Comparison of ENCODE assay signal across 14 cellular contexts in genomic region chr4:722181-722725, GRCh38.
"Had no signal": no experiment of that assay in that cellular context is flagged by ENCODE, and none has a peak within 500 bp of the region (broad histone marks: within the 10 kb centered on the region; RNA-seq: fewer than 3 reads in every experiment).

No MANE protein-coding gene starts in this region.

- H3K27me3 ChIP-seq: cardiac muscle cell, sigmoid colon, tibial artery, uterus had no signal

- H3K36me3 ChIP-seq: cardiac muscle cell, uterus had no signal

- H3K36me3 Mint-ChIP-seq: activated naive CD4-positive, alpha-beta T cell treated with anti-CD3 and anti-CD28 coated beads, Interleukin-2, amount 50 U/mL, for 24 hours; natural killer cell treated with Interleukin-12 subunit alpha and Interleukin-12 subunit beta and Interleukin-15 and Interleukin-18, amount 100 ng/mL, for 72 hours had no signal

- H3K9me3 Mint-ChIP-seq: activated CD4-positive, alpha-beta memory T cell treated with anti-CD3 and anti-CD28 coated beads for 36 hours; activated naive CD4-positive, alpha-beta T cell treated with anti-CD3 and anti-CD28 coated beads, Interleukin-2, amount 50 U/mL, for 24 hours; activated T-cell treated with anti-CD3 and anti-CD28 coated beads, Interleukin-2, amount 50 U/mL, for 4 hours; natural killer cell treated with Interleukin-12 subunit alpha and Interleukin-12 subunit beta and Interleukin-15 and Interleukin-18, amount 100 ng/mL, for 72 hours had no signal

- H3K27ac ChIP-seq: cardiac muscle cell, sigmoid colon, tibial artery, VCaP had no signal

- H3K9me3 ChIP-seq: sigmoid colon, tibial artery, uterus had no signal

- H3K27me3 Mint-ChIP-seq: activated CD4-positive, alpha-beta memory T cell treated with anti-CD3 and anti-CD28 coated beads for 36 hours; activated CD4-positive, alpha-beta T cell treated with anti-CD3 and anti-CD28 coated beads for 36 hours; activated naive CD4-positive, alpha-beta T cell treated with anti-CD3 and anti-CD28 coated beads, Interleukin-2, amount 50 U/mL, for 24 hours; natural killer cell treated with Interleukin-12 subunit alpha and Interleukin-12 subunit beta and Interleukin-15 and Interleukin-18, amount 100 ng/mL, for 72 hours had no signal

- H3K4me3 ChIP-seq: cardiac muscle cell, sigmoid colon, tibial artery, uterus had no signal

- H3K4me3 Mint-ChIP-seq: activated CD4-positive, alpha-beta memory T cell treated with anti-CD3 and anti-CD28 coated beads for 36 hours; activated CD4-positive, alpha-beta T cell treated with anti-CD3 and anti-CD28 coated beads for 36 hours; activated naive CD4-positive, alpha-beta T cell treated with anti-CD3 and anti-CD28 coated beads, Interleukin-2, amount 50 U/mL, for 24 hours; activated T-cell treated with anti-CD3 and anti-CD28 coated beads, Interleukin-2, amount 50 U/mL, for 4 hours; natural killer cell treated with Interleukin-12 subunit alpha and Interleukin-12 subunit beta and Interleukin-15 and Interleukin-18, amount 100 ng/mL, for 72 hours had no signal

- H3K27ac Mint-ChIP-seq: activated CD4-positive, alpha-beta memory T cell treated with anti-CD3 and anti-CD28 coated beads for 36 hours; activated CD4-positive, alpha-beta T cell treated with anti-CD3 and anti-CD28 coated beads for 36 hours; activated naive CD4-positive, alpha-beta T cell treated with anti-CD3 and anti-CD28 coated beads, Interleukin-2, amount 50 U/mL, for 24 hours had no signal

- DNase-seq: activated CD4-positive, alpha-beta memory T cell treated with anti-CD3 and anti-CD28 coated beads for 36 hours; activated CD4-positive, alpha-beta T cell treated with anti-CD3 and anti-CD28 coated beads for 36 hours; activated effector memory CD4-positive, alpha-beta T cell treated with anti-CD3 and anti-CD28 coated beads, Interleukin-2, amount 50 U/mL, for 16 hours; activated T-cell treated with anti-CD3 and anti-CD28 coated beads, Interleukin-2, amount 50 U/mL, for 4 hours; hippocampal formation; mesendoderm; sigmoid colon; stimulated activated CD4-positive, alpha-beta T cell treated with anti-CD3 and anti-CD28 coated beads, Interleukin-1b, Interleukin-23, amount 100 ng/mL, for 48 hours; tibial artery had no signal

- ATAC-seq: activated CD4-positive, alpha-beta T cell treated with anti-CD3 and anti-CD28 coated beads for 36 hours had no signal
